In the genomic region with DNA sequence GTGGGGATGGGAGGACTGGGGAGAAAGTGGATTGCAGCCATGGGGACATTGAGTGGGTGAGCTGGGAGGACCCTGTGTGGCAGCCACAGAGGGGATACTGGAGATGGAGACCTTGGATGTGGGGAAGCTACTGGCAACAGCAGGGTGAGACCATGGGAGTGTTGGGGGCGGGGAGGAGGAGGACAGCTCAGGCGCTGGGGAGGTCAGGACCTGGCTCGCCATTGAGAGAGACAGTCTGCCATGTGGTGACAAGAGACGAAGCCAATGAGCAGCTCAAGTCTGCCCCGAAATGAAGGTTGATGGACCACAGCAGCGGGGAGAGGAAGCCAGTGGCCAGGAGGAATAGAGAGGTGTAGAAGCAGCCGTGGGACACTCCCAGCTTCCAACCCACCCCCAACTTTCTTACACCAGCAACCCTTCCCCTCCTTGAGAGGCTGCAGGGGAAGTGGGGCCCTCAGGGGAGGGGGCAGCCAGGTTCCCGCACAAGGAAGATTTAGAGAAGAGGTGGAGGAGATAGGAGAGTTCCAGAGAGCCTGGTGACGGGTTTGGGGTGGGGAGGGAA, we compare ENCODE assay signal across 16 cellular contexts.
A peak's percentile ranks its signal among the peaks of the same experiment; 100 is the strongest.
DNase-seq lines count a peak whose midpoint lies in the region; ATAC-seq and TF ChIP-seq lines count a peak whose summit lies in the region.
"Had no signal": no experiment of that assay in that cellular context is flagged by ENCODE, and none has a peak within 500 bp of the region (broad histone marks: within the 10 kb centered on the region; RNA-seq: fewer than 3 reads in every experiment).

No MANE protein-coding gene starts in this region.

- POLR2A ChIA-PET in IMR-90 (lab: Charles Lee; ENCODE audit: unreplicated experiment): no interaction called here

- H4K91ac ChIP-seq in IMR-90 (ENCODE audit: insufficient read depth, low read depth, low read length): peak overlapping the region; percentile 99

- H4K20me1 ChIP-seq in IMR-90 (ENCODE audit: insufficient read depth, low read length): peaks cover 8% of the 10 kb centered on the region
- no peaks in the 10 kb centered on the region for H4K20me1 ChIP-seq in mammary epithelial cell (ENCODE audit: insufficient read depth, low read length)

- H3K9me1 ChIP-seq in IMR-90 (ENCODE audit: insufficient read depth, low read length): peaks cover 35% of the 10 kb centered on the region

- H2BK120ac ChIP-seq in IMR-90 (ENCODE audit: low read depth, low read length): peak overlapping the region; percentile 99

- H3K18ac ChIP-seq in IMR-90 (ENCODE audit: low read depth, low read length): peak overlapping the region; percentile 93

- peak overlapping the region; percentile 92 for H3K14ac ChIP-seq in IMR-90 (replicated peaks; ENCODE audit: low read depth, low read length)

- CTCF ChIA-PET in IMR-90 (lab: Yijun Ruan, JAX): interaction anchor here (1.8 kb wide), 1 partner anchor 153 kb away, joined by 5 read pairs; no protein-coding TSS in a partner anchor
- CTCF ChIA-PET in mammary epithelial cell (lab: Charles Lee; ENCODE audit: low non-redundant PET): interaction anchor here (0.9 kb wide), 1 partner anchor 152 kb away, joined by 4 read pairs; no protein-coding TSS in a partner anchor

- no peak for DNase-seq in IMR-90
- DNase-seq in mammary epithelial cell: no peak
- peak; percentile 12 to 83 for DNase-seq in lower leg skin (ENCODE audit: low spot score in 2 of 2)
- peak; percentile 53 for DNase-seq in type B pancreatic cell (ENCODE audit: extremely low spot score, unreplicated experiment)
- no peak for DNase-seq in Ammon's horn (ENCODE audit: low spot score)
- no peak for DNase-seq in HT-29 (ENCODE audit: low spot score)
- DNase-seq in cerebellum (ENCODE audit: low spot score): no peak
- DNase-seq: activated gamma-delta T cell; CD8-positive, alpha-beta memory T cell; effector memory CD8-positive, alpha-beta T cell; KBM-7; NCI-H345; ovary had no signal

- H3K4me1 Mint-ChIP-seq in type B pancreatic cell (ENCODE audit: unreplicated experiment): peaks cover 6% of the 10 kb centered on the region
- H3K4me1 Mint-ChIP-seq in stimulated activated memory B cell treated with anti-CD40 and anti-IgM and Interleukin-4, amounts not matched to agents 10 μg/mL and 1 μg/mL and 100 μg/mL, for 72 hours: no peaks in the 10 kb centered on the region
- H3K4me1 Mint-ChIP-seq: CD8-positive, alpha-beta memory T cell had no signal

- TF ChIP-seq POLR2A in IMR-90 (IDR thresholded peaks at IDR 0.05; ENCODE audit: low read depth, low read length) (no peak), lower leg skin (IDR thresholded peaks at IDR 0.05) (no peak)

- H2AFZ ChIP-seq in IMR-90 (replicated peaks; ENCODE audit: low read length, poor library complexity): peak overlapping the region; percentile 95
- H2AFZ ChIP-seq in mammary epithelial cell (ENCODE audit: low read depth, low read length): no peak overlapping the region

- dilution Hi-C loops in IMR-90 (cut with HindIII; ENCODE audit: low sequenced_read_pairs, unreplicated experiment): no loop called here
- dilution Hi-C loops in mammary epithelial cell (cut with HindIII; ENCODE audit: low sequenced_read_pairs): no loop called here

- H3K4me3 ChIP-seq in IMR-90 (ENCODE audit: insufficient read depth, low read depth, low read length) (no peak overlapping the region), mammary epithelial cell (replicated peaks in 1 of 3; ENCODE audit: insufficient read depth in 1 of 3, low read depth in 2 of 3, low read length in 3 of 3) (no peak overlapping the region), lower leg skin (ENCODE audit: low read depth, poor library complexity, severe bottlenecking) (no peak overlapping the region)
- H3K4me3 ChIP-seq: ovary, tibial nerve had no signal

- H3K27ac Mint-ChIP-seq in type B pancreatic cell: peak overlapping the region; percentile 79
- H3K27ac Mint-ChIP-seq in stimulated activated memory B cell treated with anti-CD40 and anti-IgM and Interleukin-4, amounts not matched to agents 10 μg/mL and 1 μg/mL and 100 μg/mL, for 72 hours: no peak overlapping the region
- H3K27ac Mint-ChIP-seq: CD8-positive, alpha-beta memory T cell; effector memory CD8-positive, alpha-beta T cell had no signal

- peak overlapping the region; percentile 97 for H2BK5ac ChIP-seq in IMR-90 (ENCODE audit: low read depth, low read length, poor library complexity, severe bottlenecking)

- peak overlapping the region; percentile 97 for H2BK20ac ChIP-seq in IMR-90 (ENCODE audit: low read depth, low read length)

- H3K79me2 ChIP-seq in mammary epithelial cell (ENCODE audit: insufficient read depth, low read length): no peaks in the 10 kb centered on the region

- peak overlapping the region; percentile 89 for H4K5ac ChIP-seq in IMR-90 (ENCODE audit: low read depth, low read length)

- H3K4me3 Mint-ChIP-seq in type B pancreatic cell: peak overlapping the region; percentile 25
- no peak overlapping the region for H3K4me3 Mint-ChIP-seq in stimulated activated memory B cell treated with anti-CD40 and anti-IgM and Interleukin-4, amounts not matched to agents 10 μg/mL and 1 μg/mL and 100 μg/mL, for 72 hours
- H3K4me3 Mint-ChIP-seq: brain; CD8-positive, alpha-beta memory T cell; effector memory CD8-positive, alpha-beta T cell had no signal

- no peaks in the 10 kb centered on the region for H3K36me3 Mint-ChIP-seq in type B pancreatic cell
- H3K36me3 Mint-ChIP-seq in stimulated activated memory B cell treated with anti-CD40 and anti-IgM and Interleukin-4, amounts not matched to agents 10 μg/mL and 1 μg/mL and 100 μg/mL, for 72 hours: no peaks in the 10 kb centered on the region
- H3K36me3 Mint-ChIP-seq: brain; CD8-positive, alpha-beta memory T cell had no signal

- H2BK15ac ChIP-seq in IMR-90 (ENCODE audit: low read depth, low read length): peak overlapping the region; percentile 96

- in situ Hi-C loops in IMR-90 (cut with MboI; ENCODE audit: low sequenced_read_pairs): loop anchor here (25.0 kb wide), 1 partner anchor 542 kb away; the partner anchor contains the start of gene CHSY1
- in situ Hi-C loops in mammary epithelial cell (cut with MboI; ENCODE audit: low sequenced_read_pairs in 2 of 2): loop anchor here in 1 of 2 donors (10.0 kb wide), 1 partner anchor 154 kb away; the partner anchor contains the start of gene ALDH1A3

- H3K36me3 ChIP-seq in IMR-90 (ENCODE audit: control insufficient read depth, insufficient read depth, low read length) (no peaks in the 10 kb centered on the region), mammary epithelial cell (ENCODE audit: insufficient read depth, low read length) (no peaks in the 10 kb centered on the region)
- H3K36me3 ChIP-seq: ovary, tibial nerve had no signal

- no peak for TF ChIP-seq RAD21 in IMR-90 (IDR thresholded peaks at IDR 0.05; ENCODE audit: low read length)

- H3K27me3 Mint-ChIP-seq in type B pancreatic cell: peaks cover 21% of the 10 kb centered on the region
- H3K27me3 Mint-ChIP-seq in stimulated activated memory B cell treated with anti-CD40 and anti-IgM and Interleukin-4, amounts not matched to agents 10 μg/mL and 1 μg/mL and 100 μg/mL, for 72 hours: peaks cover 28% of the 10 kb centered on the region

- H3K9ac ChIP-seq in IMR-90 (ENCODE audit: low read depth, low read length) (no peak overlapping the region), mammary epithelial cell (ENCODE audit: insufficient read depth, low read length) (peak overlapping the region; percentile 97)

- H3K4me1 ChIP-seq in IMR-90 (ENCODE audit: control insufficient read depth, insufficient read depth, low read length) (peaks cover 28% of the 10 kb centered on the region), mammary epithelial cell (ENCODE audit: insufficient read depth, low read length) (peaks cover 45% of the 10 kb centered on the region)

- H2AK9ac ChIP-seq in IMR-90 (replicated peaks; ENCODE audit: low read depth, low read length, poor library complexity): peak overlapping the region; percentile 96

- peak overlapping the region; percentile 74 for H3K27ac ChIP-seq in IMR-90 (ENCODE audit: insufficient read depth, low read length)
- peak overlapping the region; percentile 100 for H3K27ac ChIP-seq in mammary epithelial cell (ENCODE audit: insufficient read depth, low read depth, low read length)

- intact Hi-C loops in IMR-90 (cut with micrococcal nuclease): loop anchor here (5.0 kb wide), 1 partner anchor 287 kb away; no protein-coding TSS in a partner anchor
- intact Hi-C loops in mammary epithelial cell (cut with micrococcal nuclease): loop anchor here (5.0 kb wide), 1 partner anchor 68 kb away; no protein-coding TSS in a partner anchor
- intact Hi-C loops in lower leg skin (cut with DNase I; ENCODE audit: low total_unique reads): no loop called here

- peaks cover 0 to 11% of the 10 kb centered on the region in 2 experiments; a peak in 1 of 4 replicates for H3K79me1 ChIP-seq in IMR-90 (ENCODE audit: low read depth in 1 of 2, low read length in 2 of 2)

- H3K9me3 ChIP-seq in IMR-90 (ENCODE audit: control insufficient read depth, insufficient read depth, low read length): no peaks in the 10 kb centered on the region
- H3K9me3 ChIP-seq in mammary epithelial cell (replicated peaks; ENCODE audit: insufficient read depth, low read length): no peaks in the 10 kb centered on the region
- H3K9me3 ChIP-seq: ovary, tibial nerve had no signal

- H3K4me2 ChIP-seq in IMR-90 (ENCODE audit: low read depth, low read length): peak overlapping the region; percentile 73; the same call in 1 of the 2 replicates
- H3K4me2 ChIP-seq in mammary epithelial cell (ENCODE audit: insufficient read depth, low read depth, low read length): peak overlapping the region; percentile 23

- BruUV-seq in IMR-90 (replicated peaks; lab: Mats Ljungman, UMichigan) (no TSS peak), mammary epithelial cell (replicated peaks; lab: Mats Ljungman, UMichigan) (no TSS peak)

- no peaks in the 10 kb centered on the region for H3K9me3 Mint-ChIP-seq in type B pancreatic cell
- no peaks in the 10 kb centered on the region for H3K9me3 Mint-ChIP-seq in stimulated activated memory B cell treated with anti-CD40 and anti-IgM and Interleukin-4, amounts not matched to agents 10 μg/mL and 1 μg/mL and 100 μg/mL, for 72 hours
- H3K9me3 Mint-ChIP-seq: brain; effector memory CD8-positive, alpha-beta T cell had no signal

- TF ChIP-seq CTCF in IMR-90 (conservative IDR thresholded peaks at IDR 0.05; ENCODE audit: low read depth, low read length) (no peak), mammary epithelial cell (conservative IDR thresholded peaks at IDR 0.05 in 1 of 2, IDR thresholded peaks at IDR 0.05 in 1 of 2; ENCODE audit: extremely low read depth in 1 of 2, insufficient read depth in 1 of 2, low read depth in 1 of 2, low read length in 2 of 2) (no peak), lower leg skin (IDR thresholded peaks at IDR 0.05) (no peak), type B pancreatic cell (conservative IDR thresholded peaks at IDR 0.05) (no peak)

- H3K56ac ChIP-seq in IMR-90 (ENCODE audit: extremely low read depth, insufficient read depth, low read length): no peak overlapping the region

- WGBS in IMR-90 (ENCODE audit: extremely low coverage in 2 of 2, insufficient read length in 1 of 2), 2 experiments: 72% methylated on average over 2 of the region's 9 CpGs; no CpG with 5 or more reads in 1 of the 2 experiments
- 96% methylated on average over 5 of the region's 9 CpGs for whole genome bisulfite sequencing in mammary epithelial cell (ENCODE audit: low coverage, missing lambda C conversion rate)
- 73 to 78% methylated on average over 9 of the region's 9 CpGs for WGBS in lower leg skin, 2 donors

- H3K23ac ChIP-seq in IMR-90 (ENCODE audit: low read depth, low read length): peak overlapping the region; percentile 98

- H4K8ac ChIP-seq in IMR-90 (ENCODE audit: low read depth in 2 of 2, low read length in 2 of 2): peak overlapping the region; percentile 38 to 95

- peak overlapping the region; percentile 99 for H3K4ac ChIP-seq in IMR-90 (ENCODE audit: low read depth, low read length)

- ATAC-seq in IMR-90 (ENCODE audit: low read depth): no peak
- no peak for ATAC-seq in stimulated activated memory B cell treated with anti-CD40 and anti-IgM and Interleukin-4, amounts not matched to agents 10 μg/mL and 1 μg/mL and 100 μg/mL, for 72 hours
- ATAC-seq: effector memory CD8-positive, alpha-beta T cell had no signal

- H2AK5ac ChIP-seq in IMR-90 (ENCODE audit: low read depth, low read length): peak overlapping the region; percentile 98

- H3K27me3 ChIP-seq in IMR-90 (ENCODE audit: control insufficient read depth, insufficient read depth, low read length) (no peaks in the 10 kb centered on the region), mammary epithelial cell (ENCODE audit: insufficient read depth, low read length) (no peaks in the 10 kb centered on the region)
- H3K27me3 ChIP-seq: ovary, tibial nerve had no signal

Comparison
In these comparisons a context has a peak if more than half of its experiments do, and no peak if none do; other contexts are left out.
1. DNase-seq: peak in lower leg skin (2 of 2) and type B pancreatic cell (single experiment); none in IMR-90 (single experiment), mammary epithelial cell (single experiment), Ammon's horn (single experiment), HT-29 (single experiment) and cerebellum (single experiment).